ENCODE assay signal across 2 cellular contexts in the genomic region with DNA sequence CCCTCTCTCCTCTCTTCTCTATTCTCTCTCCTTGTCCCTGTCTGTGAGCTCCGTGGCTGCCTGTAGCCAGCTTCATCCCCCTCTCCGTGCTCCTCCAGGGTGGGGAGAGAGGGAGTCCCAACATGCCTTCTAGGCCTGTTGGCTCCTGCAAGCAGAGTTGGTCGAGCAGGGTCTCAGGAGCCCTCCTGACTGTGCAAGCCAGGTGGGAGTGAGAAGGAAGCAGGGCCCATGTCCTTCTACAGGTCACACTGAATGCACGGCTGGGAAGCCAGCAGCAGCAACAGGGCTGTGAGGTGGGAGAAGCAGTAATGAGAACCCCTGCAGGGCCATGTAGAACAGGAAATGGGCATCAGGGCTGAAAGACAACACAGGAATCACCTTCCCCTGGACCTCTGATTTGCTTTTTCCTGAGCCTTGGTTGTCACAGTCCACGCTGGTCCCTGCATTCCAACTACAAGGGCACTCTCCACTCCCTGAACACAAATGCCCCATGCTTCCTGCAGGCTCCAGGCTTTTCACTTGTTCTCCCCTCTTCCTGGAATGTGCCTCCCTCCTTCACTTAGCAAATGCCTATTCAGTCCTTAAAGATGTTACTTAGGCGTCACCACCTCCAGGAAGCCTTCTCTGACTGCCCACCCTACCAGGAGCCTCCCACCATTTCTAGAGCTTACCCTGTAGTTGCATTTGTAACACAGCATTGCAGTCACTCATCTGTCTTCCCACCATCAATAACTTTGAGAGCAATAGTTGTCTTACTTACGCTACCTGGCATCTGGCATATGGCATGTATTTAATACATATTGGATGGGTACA.
A peak's percentile ranks its signal among the peaks of the same experiment; 100 is the strongest.
TF ChIP-seq lines count a peak whose summit lies in the region.

No MANE protein-coding gene starts in this region.

TF ChIP-seq in A549, 52 proteins besides CTCF, POLR2A, EP300 and RAD21 (continued from another document):
- TF ChIP-seq EHF (CRISPR knock-in tag; IDR thresholded peaks at IDR 0.05), result no peak
- no peak for TF ChIP-seq HEYL (CRISPR knock-in tag; IDR thresholded peaks at IDR 0.05)
- TF ChIP-seq USF2 (IDR thresholded peaks at IDR 0.05), result no peak
- peak; percentile 58 for TF ChIP-seq ZFP36 (IDR thresholded peaks at IDR 0.05; ENCODE audit: borderline replicate concordance, partially characterized antibody)
- TF ChIP-seq ZSCAN20 (CRISPR knock-in tag; IDR thresholded peaks at IDR 0.05), result no peak
- no peak for TF ChIP-seq FOSL2 (IDR thresholded peaks at IDR 0.05)
- TF ChIP-seq FOSL2 (CRISPR knock-in tag; IDR thresholded peaks at IDR 0.05), result no peak
- TF ChIP-seq JUN (IDR thresholded peaks at IDR 0.05), result no peak

TF ChIP-seq in K562, 482 proteins besides CTCF, POLR2A, EP300 and RAD21:
- TF ChIP-seq, protein P1, sequence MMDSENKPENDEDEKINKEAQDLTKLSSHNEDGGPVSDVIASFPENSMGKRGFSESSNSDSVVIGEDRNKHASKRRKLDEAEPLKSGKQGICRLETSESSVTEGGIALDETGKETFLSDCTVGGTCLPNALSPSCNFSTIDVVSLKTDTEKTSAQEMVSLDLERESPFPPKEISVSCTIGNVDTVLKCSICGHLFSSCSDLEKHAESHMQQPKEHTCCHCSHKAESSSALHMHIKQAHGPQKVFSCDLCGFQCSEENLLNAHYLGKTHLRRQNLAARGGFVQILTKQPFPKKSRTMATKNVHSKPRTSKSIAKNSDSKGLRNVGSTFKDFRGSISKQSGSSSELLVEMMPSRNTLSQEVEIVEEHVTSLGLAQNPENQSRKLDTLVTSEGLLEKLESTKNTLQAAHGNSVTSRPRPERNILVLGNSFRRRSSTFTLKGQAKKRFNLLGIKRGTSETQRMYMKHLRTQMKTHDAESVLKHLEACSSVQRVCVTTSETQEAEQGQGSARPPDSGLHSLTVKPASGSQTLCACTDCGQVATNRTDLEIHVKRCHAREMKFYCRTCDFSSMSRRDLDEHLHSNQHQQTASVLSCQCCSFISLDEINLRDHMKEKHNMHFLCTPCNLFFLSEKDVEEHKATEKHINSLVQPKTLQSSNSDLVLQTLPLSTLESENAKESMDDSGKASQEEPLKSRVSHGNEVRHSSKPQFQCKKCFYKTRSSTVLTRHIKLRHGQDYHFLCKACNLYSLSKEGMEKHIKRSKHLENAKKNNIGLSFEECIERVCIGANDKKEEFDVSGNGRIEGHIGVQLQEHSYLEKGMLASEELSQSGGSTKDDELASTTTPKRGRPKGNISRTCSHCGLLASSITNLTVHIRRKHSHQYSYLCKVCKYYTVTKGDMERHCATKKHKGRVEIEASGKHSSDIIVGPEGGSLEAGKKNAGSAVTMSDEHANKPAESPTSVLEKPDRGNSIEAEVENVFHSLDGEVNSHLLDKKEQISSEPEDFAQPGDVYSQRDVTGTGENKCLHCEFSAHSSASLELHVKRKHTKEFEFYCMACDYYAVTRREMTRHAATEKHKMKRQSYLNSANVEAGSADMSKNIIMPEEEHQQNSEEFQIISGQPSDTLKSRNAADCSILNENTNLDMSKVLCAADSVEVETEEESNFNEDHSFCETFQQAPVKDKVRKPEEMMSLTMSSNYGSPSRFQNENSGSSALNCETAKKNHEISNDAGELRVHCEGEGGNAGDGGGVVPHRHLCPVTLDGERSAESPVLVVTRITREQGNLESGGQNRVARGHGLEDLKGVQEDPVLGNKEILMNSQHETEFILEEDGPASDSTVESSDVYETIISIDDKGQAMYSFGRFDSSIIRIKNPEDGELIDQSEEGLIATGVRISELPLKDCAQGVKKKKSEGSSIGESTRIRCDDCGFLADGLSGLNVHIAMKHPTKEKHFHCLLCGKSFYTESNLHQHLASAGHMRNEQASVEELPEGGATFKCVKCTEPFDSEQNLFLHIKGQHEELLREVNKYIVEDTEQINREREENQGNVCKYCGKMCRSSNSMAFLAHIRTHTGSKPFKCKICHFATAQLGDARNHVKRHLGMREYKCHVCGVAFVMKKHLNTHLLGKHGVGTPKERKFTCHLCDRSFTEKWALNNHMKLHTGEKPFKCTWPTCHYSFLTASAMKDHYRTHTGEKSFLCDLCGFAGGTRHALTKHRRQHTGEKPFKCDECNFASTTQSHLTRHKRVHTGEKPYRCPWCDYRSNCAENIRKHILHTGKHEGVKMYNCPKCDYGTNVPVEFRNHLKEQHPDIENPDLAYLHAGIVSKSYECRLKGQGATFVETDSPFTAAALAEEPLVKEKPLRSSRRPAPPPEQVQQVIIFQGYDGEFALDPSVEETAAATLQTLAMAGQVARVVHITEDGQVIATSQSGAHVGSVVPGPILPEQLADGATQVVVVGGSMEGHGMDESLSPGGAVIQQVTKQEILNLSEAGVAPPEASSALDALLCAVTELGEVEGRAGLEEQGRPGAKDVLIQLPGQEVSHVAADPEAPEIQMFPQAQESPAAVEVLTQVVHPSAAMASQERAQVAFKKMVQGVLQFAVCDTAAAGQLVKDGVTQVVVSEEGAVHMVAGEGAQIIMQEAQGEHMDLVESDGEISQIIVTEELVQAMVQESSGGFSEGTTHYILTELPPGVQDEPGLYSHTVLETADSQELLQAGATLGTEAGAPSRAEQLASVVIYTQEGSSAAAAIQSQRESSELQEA (IDR thresholded peaks at IDR 0.05; ENCODE audit: low read depth), result no peak
- peak; percentile 89 for TF ChIP-seq ZFP36 (IDR thresholded peaks at IDR 0.05; ENCODE audit: low read depth, low read length, partially characterized antibody)
- no peak for TF ChIP-seq MIER1 (IDR thresholded peaks at IDR 0.05; ENCODE audit: low read depth)
- TF ChIP-seq HNRNPL (IDR thresholded peaks at IDR 0.05; ENCODE audit: low read depth, low read length), result no peak
- TF ChIP-seq RBM25 (IDR thresholded peaks at IDR 0.05; ENCODE audit: low read depth, low read length, severe bottlenecking), result peak; percentile 55
- no peak for TF ChIP-seq ZC3H8 (IDR thresholded peaks at IDR 0.05)
- no peak for TF ChIP-seq ZNF12 (CRISPR knock-in tag; IDR thresholded peaks at IDR 0.05)
- TF ChIP-seq, protein P2, sequence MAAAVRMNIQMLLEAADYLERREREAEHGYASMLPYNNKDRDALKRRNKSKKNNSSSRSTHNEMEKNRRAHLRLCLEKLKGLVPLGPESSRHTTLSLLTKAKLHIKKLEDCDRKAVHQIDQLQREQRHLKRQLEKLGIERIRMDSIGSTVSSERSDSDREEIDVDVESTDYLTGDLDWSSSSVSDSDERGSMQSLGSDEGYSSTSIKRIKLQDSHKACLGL (CRISPR knock-in tag; IDR thresholded peaks at IDR 0.05; ENCODE audit: borderline replicate concordance, poor library complexity, severe bottlenecking), result no peak
